9 cellular contexts compared by ENCODE assay signal in the genomic region with DNA sequence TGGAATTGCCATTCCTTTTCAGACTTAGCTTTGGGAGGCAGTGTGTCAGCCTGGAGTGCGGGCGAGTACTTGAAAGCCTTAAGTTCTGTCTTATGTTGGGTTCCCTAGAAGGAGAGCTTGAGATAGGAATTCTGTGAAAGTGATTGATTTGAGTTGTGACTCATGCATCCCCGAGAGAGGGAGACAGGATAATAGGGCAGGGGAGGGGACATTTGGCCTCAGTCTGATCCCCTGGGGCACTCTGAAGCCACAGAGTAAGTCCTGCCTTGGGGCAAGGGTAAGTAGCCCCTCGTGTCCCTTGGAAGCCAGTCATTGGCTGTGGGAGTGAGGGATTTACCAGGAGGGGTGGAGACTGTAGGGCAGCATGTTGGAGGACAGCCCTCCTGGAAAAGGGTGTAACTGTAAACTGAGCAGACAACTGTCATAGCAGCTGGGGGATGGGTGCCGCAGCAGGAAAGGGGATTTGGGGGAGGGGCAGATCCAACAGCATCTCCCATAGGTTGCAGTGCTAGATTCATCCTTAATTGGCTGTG. TPM values are rescaled to one million over a fixed set of nuclear protein-coding genes. Genes with fewer than 3 reads are reported as not detected.
DNase-seq lines count a peak whose midpoint lies in the region; ATAC-seq lines count a peak whose summit lies in the region.
"Had no signal": no experiment of that assay in that cellular context is flagged by ENCODE, and none has a peak within 500 bp of the region (broad histone marks: within the 10 kb centered on the region; RNA-seq: fewer than 3 reads in every experiment).

No MANE protein-coding gene starts in this region.

- no peak overlapping the region for H3K4me3 ChIP-seq in HAP-1
- no peak overlapping the region for H3K4me3 ChIP-seq in NT2/D1 (ENCODE audit: insufficient read length, low read depth)

- DNase-seq in HAP-1 (ENCODE audit: low spot score in 2 of 2) (peak; percentile 92 to 96), NT2/D1 (ENCODE audit: low read depth, low spot score) (peak; percentile 81), fibroblast of the conjunctiva (ENCODE audit: low read depth) (peak; percentile 36), renal cortical epithelial cell (ENCODE audit: low read depth) (peak; percentile 52)
- DNase-seq in central memory CD4-positive, alpha-beta T cell = no peak
- DNase-seq: RPMI8226 had no signal

- peak overlapping the region; percentile 58 for H3K9ac ChIP-seq in NT2/D1 (ENCODE audit: insufficient read length, low read depth)

- no peak for ATAC-seq in HG03159 (IDR thresholded peaks at IDR 0.05; ENCODE audit: unreplicated experiment)
- no peak for ATAC-seq in activated CD4-positive, CD25-positive, alpha-beta regulatory T cell treated with anti-CD3 and anti-CD28 coated beads, Interleukin-2, amount 50 U/mL, for 24 hours
- no peak for ATAC-seq in GM19463 (IDR thresholded peaks at IDR 0.05; ENCODE audit: unreplicated experiment)

- no peaks in the 10 kb centered on the region for H3K9me3 ChIP-seq in HAP-1
- H3K9me3 ChIP-seq in NT2/D1 (ENCODE audit: insufficient read depth, low read length) = no peaks in the 10 kb centered on the region

- H3K27me3 ChIP-seq in HAP-1 (ENCODE audit: low read depth) = no peaks in the 10 kb centered on the region
- no peaks in the 10 kb centered on the region for H3K27me3 ChIP-seq in NT2/D1 (ENCODE audit: insufficient read depth, insufficient read length)

- H3K4me1 ChIP-seq in HAP-1 (peaks cover 19% of the 10 kb centered on the region), NT2/D1 (ENCODE audit: insufficient read depth, insufficient read length) (peaks cover 7% of the 10 kb centered on the region)

- in situ Hi-C loops in HAP-1 (cut with MboI; ENCODE audit: low sequenced_read_pairs) = no loop called here

- H3K36me3 ChIP-seq in HAP-1 (replicated peaks) (no peaks in the 10 kb centered on the region), NT2/D1 (ENCODE audit: insufficient read depth, insufficient read length, low read length) (no peaks in the 10 kb centered on the region)

RNA-seq across cellular contexts. Expression of a gene that starts 44.0 kb away (rescaled TPM):
- total RNA-seq in renal cortical epithelial cell = 15.5 and 31.1 TPM in 2 replicates

RNA-seq across cellular contexts. Expression of a gene that starts 50.0 kb away (rescaled TPM):
- total RNA-seq in renal cortical epithelial cell = not detected in 2 replicates
